ENCODE assay signal across 8 cellular contexts in genomic region chr19:6424190-6424938, GRCh38. TPM values are rescaled to one million over a fixed set of nuclear protein-coding genes. Genes with fewer than 3 reads are reported as not detected.
DNase-seq lines count a peak whose midpoint lies in the region; ATAC-seq, FAIRE-seq and TF ChIP-seq lines count a peak whose summit lies in the region.

KHSRP (minus strand) TSS chr19:6424811; CDS start chr19:6424701, 110 bp downstream.

- H3K27ac ChIP-seq in adipose tissue (ENCODE audit: low read depth, low read length) (peak within 1 kb of the TSS; percentile 46), right cardiac atrium (ENCODE audit: low read length) (peak within 1 kb of the TSS; percentile 48), gastrocnemius medialis (peak within 1 kb of the TSS; percentile 84 to 91 (median 86))

- peak within 1 kb of the TSS; percentile 99 for H3K4me3 ChIP-seq in right cardiac atrium (ENCODE audit: low read length)
- H3K4me3 ChIP-seq in gastrocnemius medialis: peak within 1 kb of the TSS; percentile 56 to 87 (median 82)

- 0 to 1% (median 0%) methylated on average over 22 to 115 of the region's 115 CpGs for WGBS in adipose tissue, 3 donors
- under 1% methylated on average over 110 of the region's 115 CpGs for WGBS in right cardiac atrium

- DNase-seq in GM12892 (ENCODE audit: insufficient read length) (no peak), NCI-H69 (lab: John Stamatoyannopoulos, UW) (peak; percentile 59), right cardiac atrium (peak; percentile 38 to 77 (median 66)), gastrocnemius medialis (no peak), NOMO-1 treated with dmso at 0.1 percent for 144 hours (lab: John Stamatoyannopoulos, UW; ENCODE audit: unreplicated experiment) (no peak)

- no peak for TF ChIP-seq CTCF in gastrocnemius medialis (IDR thresholded peaks at IDR 0.05 in 4 of 5, conservative IDR thresholded peaks at IDR 0.05 in 1 of 5)

- no peaks in the 10 kb centered on the region for H3K9me3 ChIP-seq in right cardiac atrium (ENCODE audit: control insufficient read depth, low read length)
- H3K9me3 ChIP-seq in gastrocnemius medialis: no peaks in the 10 kb centered on the region

- FAIRE-seq in GM12892 (lab: Jason Lieb, UNC): no peak

- in situ Hi-C loops in gastrocnemius medialis (cut with MboI; ENCODE audit: low sequenced_read_pairs in 4 of 4): no loop called here

- H3K4me1 ChIP-seq in right cardiac atrium (ENCODE audit: control insufficient read depth, insufficient read depth, low read length) (peaks cover 5% of the 10 kb centered on the region), gastrocnemius medialis (peaks cover 20 to 24% of the 10 kb centered on the region in 2 donors)

- ATAC-seq in right cardiac atrium (no peak), gastrocnemius medialis (no peak), HG03045 (IDR thresholded peaks at IDR 0.05; ENCODE audit: unreplicated experiment) (no peak), HG02678 (IDR thresholded peaks at IDR 0.05; ENCODE audit: unreplicated experiment) (no peak)

- TF ChIP-seq POLR2A in GM12892 (IDR thresholded peaks at IDR 0.05; ENCODE audit: low read depth, low read length) (peak; percentile 65; the same call in 1 of the 2 replicates), gastrocnemius medialis (IDR thresholded peaks at IDR 0.05) (peak; percentile 90 to 91)

- H3K36me3 ChIP-seq in gastrocnemius medialis: peaks cover 0 to 26% of the 10 kb centered on the region in 2 donors

- no peaks in the 10 kb centered on the region for H3K27me3 ChIP-seq in right cardiac atrium (ENCODE audit: control insufficient read depth, insufficient read depth)
- H3K27me3 ChIP-seq in gastrocnemius medialis: no peaks in the 10 kb centered on the region

- intact Hi-C loops in right cardiac atrium (cut with DNase I): no loop called here
- intact Hi-C loops in gastrocnemius medialis (cut with DNase I; ENCODE audit: low total_unique reads): loop anchor here (1.0 to 10.0 kb wide), 2 partner anchors 31 to 210 kb away; partner anchors contain the start of gene GTF2F1

RNA-seq across cellular contexts. Expression of gene KHSRP, which starts in this region (rescaled TPM):
- 96.5 TPM for polyA plus RNA-seq in GM12892 (2012; ENCODE audit: missing spikeins)
- polyA plus RNA-seq in adipose tissue (100 to 1,000 TPM in 2 of 3 donors, 10 to 100 TPM in 1; 63.8 to 142 (median 130) TPM), right cardiac atrium (84.8 TPM)
- total RNA-seq in right cardiac atrium (100 to 1,000 TPM; 105 to 134 (median 112) TPM), gastrocnemius medialis (100 to 1,000 TPM in 1 of 4 donors, 10 to 100 TPM in 3; 49.1 to 124 (median 85.6) TPM)

Comparison
In these comparisons a context has a peak if more than half of its experiments do, and no peak if none do; other contexts are left out.
1. DNase-seq: peak in NCI-H69 (single experiment) and right cardiac atrium (3 of 3); none in GM12892 (single experiment), gastrocnemius medialis (0 of 2) and NOMO-1 treated with dmso at 0.1 percent for 144 hours (single experiment).
2. Peak in every context shown above with its lines, with median percentiles within 50 percentile points of each other: H3K27ac ChIP-seq.